Comparison of ENCODE assay signal across 27 cellular contexts in the genomic region with DNA sequence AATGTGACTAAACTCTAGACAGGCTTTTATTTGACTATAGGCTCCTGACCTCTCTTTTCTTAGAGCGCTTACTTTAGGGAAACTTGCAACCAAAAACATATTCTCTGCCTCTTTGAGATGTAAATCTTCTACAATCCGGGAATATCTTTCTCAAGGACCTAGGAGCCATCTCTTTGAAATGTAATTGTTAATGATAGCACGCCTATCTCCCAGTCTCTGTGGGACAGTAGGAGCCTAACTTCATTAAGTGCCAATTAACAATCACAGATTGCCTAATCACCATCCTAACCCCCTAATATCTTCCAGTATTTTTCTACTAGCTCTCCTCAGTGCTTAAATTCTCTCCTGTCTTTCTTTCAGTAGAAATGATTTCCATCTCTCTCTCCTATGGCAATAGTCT.
"Had no signal": no experiment of that assay in that cellular context is flagged by ENCODE, and none has a peak within 500 bp of the region (broad histone marks: within the 10 kb centered on the region; RNA-seq: fewer than 3 reads in every experiment).

No MANE protein-coding gene starts in this region.

- H3K27ac ChIP-seq: ascending aorta, breast epithelium, cardiac muscle cell, colonic mucosa, epithelial cell of prostate had no signal

- H3K9me3 ChIP-seq: ascending aorta, breast epithelium, colonic mucosa had no signal

- H3K27me3 ChIP-seq: ascending aorta, cardiac muscle cell, colonic mucosa had no signal

- H3K9me3 Mint-ChIP-seq: activated CD4-positive, alpha-beta memory T cell treated with anti-CD3 and anti-CD28 coated beads, Interleukin-2, amount 10 ng/mL, durations not matched to agents 7 days and 5 days; activated CD4-positive, alpha-beta T cell treated with anti-CD3 and anti-CD28 coated beads, Interleukin-2, amount 10 ng/mL, durations not matched to agents 7 days and 5 days; activated naive CD4-positive, alpha-beta T cell treated with anti-CD3 and anti-CD28 coated beads, Interleukin-2, amount 10 ng/mL, durations not matched to agents 7 days and 5 days; activated naive CD4-positive, alpha-beta T cell treated with anti-CD3 and anti-CD28 coated beads, Interleukin-2, amount 50 U/mL, for 72 hours; activated naive CD8-positive, alpha-beta T cell treated with anti-CD3 and anti-CD28 coated beads, Interleukin-2, amount 10 ng/mL, durations not matched to agents 7 days and 5 days; activated T-cell treated with anti-CD3 and anti-CD28 coated beads, Interleukin-2, amount 50 U/mL, for 24 hours; brain had no signal

- H3K4me3 ChIP-seq: ascending aorta, breast epithelium, cardiac muscle cell, colonic mucosa had no signal

- H3K4me1 Mint-ChIP-seq: activated CD4-positive, alpha-beta memory T cell treated with anti-CD3 and anti-CD28 coated beads, Interleukin-2, amount 10 ng/mL, durations not matched to agents 7 days and 5 days; activated CD4-positive, alpha-beta T cell treated with anti-CD3 and anti-CD28 coated beads for 36 hours; activated CD4-positive, alpha-beta T cell treated with anti-CD3 and anti-CD28 coated beads, Interleukin-2, amount 10 ng/mL, durations not matched to agents 7 days and 5 days; activated naive CD4-positive, alpha-beta T cell treated with anti-CD3 and anti-CD28 coated beads, Interleukin-2, amount 10 ng/mL, durations not matched to agents 7 days and 5 days; activated naive CD8-positive, alpha-beta T cell treated with anti-CD3 and anti-CD28 coated beads, Interleukin-2, amount 10 ng/mL, durations not matched to agents 7 days and 5 days; brain had no signal

- ATAC-seq: activated CD4-positive, alpha-beta T cell treated with anti-CD3 and anti-CD28 coated beads for 36 hours; activated naive CD4-positive, alpha-beta T cell treated with anti-CD3 and anti-CD28 coated beads, Interleukin-2, amount 50 U/mL, for 72 hours; activated T-cell treated with anti-CD3 and anti-CD28 coated beads, Interleukin-2, amount 50 U/mL, for 72 hours had no signal

- DNase-seq: activated CD4-positive, alpha-beta memory T cell treated with anti-CD3 and anti-CD28 coated beads, Interleukin-2, amount 10 ng/mL, durations not matched to agents 7 days and 5 days; activated CD4-positive, alpha-beta T cell treated with anti-CD3 and anti-CD28 coated beads for 36 hours; activated CD4-positive, alpha-beta T cell treated with anti-CD3 and anti-CD28 coated beads, Interleukin-2, amount 10 ng/mL, durations not matched to agents 7 days and 5 days; activated CD4-positive, alpha-beta T cell treated with anti-CD3 and anti-CD28 coated beads, Interleukin-2, amount 50 U/mL, for 4 hours; activated CD4-positive, CD25-positive, alpha-beta regulatory T cell; activated CD4-positive, CD25-positive, alpha-beta regulatory T cell treated with anti-CD3 and anti-CD28 coated beads, Interleukin-2, amount 50 U/mL, for 72 hours; activated CD8-positive, alpha-beta memory T cell treated with anti-CD3 and anti-CD28 coated beads, Interleukin-2, amount 50 U/mL, for 48 hours; activated gamma-delta T cell; activated naive CD4-positive, alpha-beta T cell; activated naive CD4-positive, alpha-beta T cell treated with anti-CD3 and anti-CD28 coated beads, Interleukin-2, amount 10 ng/mL, durations not matched to agents 7 days and 5 days; activated naive CD8-positive, alpha-beta T cell treated with anti-CD3 and anti-CD28 coated beads, Interleukin-2, amount 10 ng/mL, durations not matched to agents 7 days and 5 days; activated T-cell treated with anti-CD3 and anti-CD28 coated beads for 4 hours; activated T-cell treated with anti-CD3 and anti-CD28 coated beads, Interleukin-2, amount 50 U/mL, for 24 hours; activated T-cell treated with anti-CD3 and anti-CD28 coated beads, Interleukin-2, amount 50 U/mL, for 72 hours; central memory CD4-positive, alpha-beta T cell; cerebellar nuclear complex; colonic mucosa; effector CD8-positive, alpha-beta T cell; foreskin fibroblast; head of caudate nucleus; T-helper 2 cell had no signal

- H3K4me1 ChIP-seq: ascending aorta, breast epithelium, colonic mucosa had no signal

- H3K4me3 Mint-ChIP-seq: activated CD4-positive, alpha-beta memory T cell treated with anti-CD3 and anti-CD28 coated beads, Interleukin-2, amount 10 ng/mL, durations not matched to agents 7 days and 5 days; activated CD4-positive, alpha-beta T cell treated with anti-CD3 and anti-CD28 coated beads for 36 hours; activated CD4-positive, alpha-beta T cell treated with anti-CD3 and anti-CD28 coated beads, Interleukin-2, amount 10 ng/mL, durations not matched to agents 7 days and 5 days; activated naive CD4-positive, alpha-beta T cell treated with anti-CD3 and anti-CD28 coated beads, Interleukin-2, amount 10 ng/mL, durations not matched to agents 7 days and 5 days; activated naive CD8-positive, alpha-beta T cell treated with anti-CD3 and anti-CD28 coated beads, Interleukin-2, amount 10 ng/mL, durations not matched to agents 7 days and 5 days; activated T-cell treated with anti-CD3 and anti-CD28 coated beads, Interleukin-2, amount 50 U/mL, for 24 hours; activated T-cell treated with anti-CD3 and anti-CD28 coated beads, Interleukin-2, amount 50 U/mL, for 72 hours; brain had no signal

- H3K27ac Mint-ChIP-seq: activated CD4-positive, alpha-beta memory T cell treated with anti-CD3 and anti-CD28 coated beads, Interleukin-2, amount 10 ng/mL, durations not matched to agents 7 days and 5 days; activated CD4-positive, alpha-beta T cell treated with anti-CD3 and anti-CD28 coated beads for 36 hours; activated CD4-positive, alpha-beta T cell treated with anti-CD3 and anti-CD28 coated beads, Interleukin-2, amount 10 ng/mL, durations not matched to agents 7 days and 5 days; activated naive CD4-positive, alpha-beta T cell treated with anti-CD3 and anti-CD28 coated beads, Interleukin-2, amount 10 ng/mL, durations not matched to agents 7 days and 5 days; activated naive CD4-positive, alpha-beta T cell treated with anti-CD3 and anti-CD28 coated beads, Interleukin-2, amount 50 U/mL, for 72 hours; activated naive CD8-positive, alpha-beta T cell treated with anti-CD3 and anti-CD28 coated beads, Interleukin-2, amount 10 ng/mL, durations not matched to agents 7 days and 5 days; activated T-cell treated with anti-CD3 and anti-CD28 coated beads, Interleukin-2, amount 50 U/mL, for 24 hours; activated T-cell treated with anti-CD3 and anti-CD28 coated beads, Interleukin-2, amount 50 U/mL, for 72 hours; brain had no signal

- H3K27me3 Mint-ChIP-seq: activated CD4-positive, alpha-beta memory T cell treated with anti-CD3 and anti-CD28 coated beads, Interleukin-2, amount 10 ng/mL, durations not matched to agents 7 days and 5 days; activated CD4-positive, alpha-beta T cell treated with anti-CD3 and anti-CD28 coated beads for 36 hours; activated CD4-positive, alpha-beta T cell treated with anti-CD3 and anti-CD28 coated beads, Interleukin-2, amount 10 ng/mL, durations not matched to agents 7 days and 5 days; activated naive CD4-positive, alpha-beta T cell treated with anti-CD3 and anti-CD28 coated beads, Interleukin-2, amount 10 ng/mL, durations not matched to agents 7 days and 5 days; activated naive CD8-positive, alpha-beta T cell treated with anti-CD3 and anti-CD28 coated beads, Interleukin-2, amount 10 ng/mL, durations not matched to agents 7 days and 5 days had no signal

- H3K36me3 ChIP-seq: ascending aorta, breast epithelium, cardiac muscle cell, colonic mucosa had no signal

- H3K36me3 Mint-ChIP-seq: activated naive CD4-positive, alpha-beta T cell treated with anti-CD3 and anti-CD28 coated beads, Interleukin-2, amount 10 ng/mL, durations not matched to agents 7 days and 5 days; activated naive CD4-positive, alpha-beta T cell treated with anti-CD3 and anti-CD28 coated beads, Interleukin-2, amount 50 U/mL, for 72 hours; activated naive CD8-positive, alpha-beta T cell treated with anti-CD3 and anti-CD28 coated beads, Interleukin-2, amount 10 ng/mL, durations not matched to agents 7 days and 5 days; brain had no signal
